22 cellular contexts compared by ENCODE assay signal in the genomic region with DNA sequence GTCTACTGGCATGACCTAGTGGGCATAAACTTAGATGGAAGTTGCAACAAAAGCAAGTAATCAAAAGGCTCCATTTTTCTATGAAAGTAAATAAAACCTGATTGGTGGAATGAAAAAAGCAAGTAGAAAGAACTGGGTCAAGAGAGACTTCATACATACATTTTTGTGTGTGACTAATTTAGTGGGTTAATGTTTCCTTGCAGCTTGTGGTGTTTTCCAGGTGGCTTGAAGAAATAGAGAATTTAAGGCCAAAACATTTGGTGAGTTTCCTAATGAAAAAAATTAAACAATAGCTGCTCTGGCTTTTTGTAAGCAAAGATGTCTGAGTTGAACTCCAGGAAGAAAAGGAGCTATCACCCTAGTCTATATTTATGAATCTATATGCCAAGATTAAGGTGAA.
DNase-seq lines count a peak whose midpoint lies in the region; ATAC-seq, FAIRE-seq and TF ChIP-seq lines count a peak whose summit lies in the region.
"Had no signal": no experiment of that assay in that cellular context is flagged by ENCODE, and none has a peak within 500 bp of the region (broad histone marks: within the 10 kb centered on the region; RNA-seq: fewer than 3 reads in every experiment).

No MANE protein-coding gene starts in this region.

- H3K9me2 ChIP-seq in GM23338 (ENCODE audit: insufficient read depth), result peaks cover 13% of the 10 kb centered on the region; the same call in 1 of the 2 replicates

- no peak for FAIRE-seq in D721Med (lab: Jason Lieb, UNC)
- FAIRE-seq: A549, G401.6, GM19239 had no signal

- H3K4me1 ChIP-seq in GM23338 (ENCODE audit: insufficient read depth), result peaks cover 22% of the 10 kb centered on the region

- peaks cover 19% of the 10 kb centered on the region for H3K4me1 Mint-ChIP-seq in GM23338
- H3K4me1 Mint-ChIP-seq: B cell had no signal

- in situ Hi-C loops in astrocyte of the cerebellum (cut with HindIII; ENCODE audit: low sequenced_read_pairs), result loop anchor here (10.0 kb wide), 1 partner anchor 157 kb away; no protein-coding TSS in a partner anchor

- H3K4me3 Mint-ChIP-seq in GM23338, result no peak overlapping the region
- H3K4me3 Mint-ChIP-seq: B cell; CD4-positive, alpha-beta T cell; CD8-positive, alpha-beta T cell had no signal

- TF ChIP-seq CTCF in GM23338 (conservative IDR thresholded peaks at IDR 0.05; ENCODE audit: low read depth in 2 of 2) (no peak), astrocyte of the cerebellum (IDR thresholded peaks at IDR 0.05; ENCODE audit: low read depth, low read length, missing control alignments) (no peak), coronary artery (IDR thresholded peaks at IDR 0.05) (no peak), D721Med (IDR thresholded peaks at IDR 0.05; ENCODE audit: insufficient read depth, missing control alignments) (no peak)

- DNase-seq in GM23338 (ENCODE audit: low spot score) (no peak), amniotic epithelial cell (ENCODE audit: low read depth) (peak; percentile 44), astrocyte of the cerebellum (ENCODE audit: low read depth) (peak; percentile 19), kidney tubule cell (ENCODE audit: low spot score) (peak; percentile 6), coronary artery (ENCODE audit: low spot score) (no peak), OCI-M1 (lab: John Stamatoyannopoulos, UW) (no peak), D721Med (ENCODE audit: insufficient read length, low spot score) (no peak), D341Med (ENCODE audit: low spot score) (no peak)
- DNase-seq: AML-193; Caco-2; Calu3; CD4-positive, alpha-beta T cell; CD8-positive, alpha-beta T cell; DMS79 treated with DMSO at 0.1 percent for 48 hours; GF-D8 had no signal

- H3K27me3 Mint-ChIP-seq in GM23338 (ENCODE audit: insufficient read depth, low read depth, poor library complexity), result no peaks in the 10 kb centered on the region
- H3K27me3 Mint-ChIP-seq: B cell; CD4-positive, alpha-beta T cell had no signal

- H3K36me3 Mint-ChIP-seq in GM23338 (ENCODE audit: low read depth), result peaks cover 4% of the 10 kb centered on the region
- H3K36me3 Mint-ChIP-seq: CD8-positive, alpha-beta T cell had no signal

- H2AFZ ChIP-seq in GM23338, result no peak overlapping the region

- H3K27ac ChIP-seq in GM23338 (ENCODE audit: low read depth) (no peak overlapping the region), coronary artery (no peak overlapping the region)
- H3K27ac ChIP-seq: 22Rv1; A549; BLaER1 treated with 17β-estradiol and CSF1 and Interleukin-3, amounts not matched to agents 10 nM and 100 nM; C4-2B had no signal

- no peak for ATAC-seq in GM23338
- ATAC-seq: A549; CD8-positive, alpha-beta T cell had no signal

- no peaks in the 10 kb centered on the region for H4K20me1 ChIP-seq in GM23338 (replicated peaks; ENCODE audit: insufficient read depth)
- H4K20me1 ChIP-seq: BLaER1 treated with 17β-estradiol and CSF1 and Interleukin-3, amounts not matched to agents 10 nM and 100 nM had no signal

- H3K4me2 ChIP-seq in GM23338, result peak overlapping the region; percentile 64
- H3K4me2 ChIP-seq: A549; BLaER1 treated with 17β-estradiol and CSF1 and Interleukin-3, amounts not matched to agents 10 nM and 100 nM had no signal

- H3K79me2 ChIP-seq in GM23338 (replicated peaks; ENCODE audit: insufficient read depth), result no peaks in the 10 kb centered on the region

- H3K27me3 ChIP-seq in GM23338 (ENCODE audit: insufficient read depth), result no peaks in the 10 kb centered on the region
- H3K27me3 ChIP-seq: BLaER1 treated with 17β-estradiol and CSF1 and Interleukin-3, amounts not matched to agents 10 nM and 100 nM had no signal

- H3F3A ChIP-seq in GM23338 (replicated peaks; ENCODE audit: low read depth), result no peaks in the 10 kb centered on the region

- no peaks in the 10 kb centered on the region for H3K36me3 ChIP-seq in GM23338 (ENCODE audit: insufficient read depth)
- H3K36me3 ChIP-seq: BLaER1 treated with 17β-estradiol and CSF1 and Interleukin-3, amounts not matched to agents 10 nM and 100 nM had no signal

- no peak overlapping the region for H3K27ac Mint-ChIP-seq in GM23338
- H3K27ac Mint-ChIP-seq: B cell; CD4-positive, alpha-beta T cell; CD8-positive, alpha-beta T cell had no signal

- H3K4me3 ChIP-seq in GM23338 (no peak overlapping the region), astrocyte of the cerebellum (ENCODE audit: low read depth, low read length) (no peak overlapping the region), coronary artery (no peak overlapping the region)
- H3K4me3 ChIP-seq: A549; BLaER1 treated with 17β-estradiol and CSF1 and Interleukin-3, amounts not matched to agents 10 nM and 100 nM had no signal

- H3K9me3 Mint-ChIP-seq in GM23338, result peaks cover 9% of the 10 kb centered on the region
- H3K9me3 Mint-ChIP-seq: CD8-positive, alpha-beta T cell had no signal

TF ChIP-seq in GM23338, 12 proteins besides CTCF, POLR2A, EP300 and RAD21 (continues in another document):
- TF ChIP-seq, protein P1, sequence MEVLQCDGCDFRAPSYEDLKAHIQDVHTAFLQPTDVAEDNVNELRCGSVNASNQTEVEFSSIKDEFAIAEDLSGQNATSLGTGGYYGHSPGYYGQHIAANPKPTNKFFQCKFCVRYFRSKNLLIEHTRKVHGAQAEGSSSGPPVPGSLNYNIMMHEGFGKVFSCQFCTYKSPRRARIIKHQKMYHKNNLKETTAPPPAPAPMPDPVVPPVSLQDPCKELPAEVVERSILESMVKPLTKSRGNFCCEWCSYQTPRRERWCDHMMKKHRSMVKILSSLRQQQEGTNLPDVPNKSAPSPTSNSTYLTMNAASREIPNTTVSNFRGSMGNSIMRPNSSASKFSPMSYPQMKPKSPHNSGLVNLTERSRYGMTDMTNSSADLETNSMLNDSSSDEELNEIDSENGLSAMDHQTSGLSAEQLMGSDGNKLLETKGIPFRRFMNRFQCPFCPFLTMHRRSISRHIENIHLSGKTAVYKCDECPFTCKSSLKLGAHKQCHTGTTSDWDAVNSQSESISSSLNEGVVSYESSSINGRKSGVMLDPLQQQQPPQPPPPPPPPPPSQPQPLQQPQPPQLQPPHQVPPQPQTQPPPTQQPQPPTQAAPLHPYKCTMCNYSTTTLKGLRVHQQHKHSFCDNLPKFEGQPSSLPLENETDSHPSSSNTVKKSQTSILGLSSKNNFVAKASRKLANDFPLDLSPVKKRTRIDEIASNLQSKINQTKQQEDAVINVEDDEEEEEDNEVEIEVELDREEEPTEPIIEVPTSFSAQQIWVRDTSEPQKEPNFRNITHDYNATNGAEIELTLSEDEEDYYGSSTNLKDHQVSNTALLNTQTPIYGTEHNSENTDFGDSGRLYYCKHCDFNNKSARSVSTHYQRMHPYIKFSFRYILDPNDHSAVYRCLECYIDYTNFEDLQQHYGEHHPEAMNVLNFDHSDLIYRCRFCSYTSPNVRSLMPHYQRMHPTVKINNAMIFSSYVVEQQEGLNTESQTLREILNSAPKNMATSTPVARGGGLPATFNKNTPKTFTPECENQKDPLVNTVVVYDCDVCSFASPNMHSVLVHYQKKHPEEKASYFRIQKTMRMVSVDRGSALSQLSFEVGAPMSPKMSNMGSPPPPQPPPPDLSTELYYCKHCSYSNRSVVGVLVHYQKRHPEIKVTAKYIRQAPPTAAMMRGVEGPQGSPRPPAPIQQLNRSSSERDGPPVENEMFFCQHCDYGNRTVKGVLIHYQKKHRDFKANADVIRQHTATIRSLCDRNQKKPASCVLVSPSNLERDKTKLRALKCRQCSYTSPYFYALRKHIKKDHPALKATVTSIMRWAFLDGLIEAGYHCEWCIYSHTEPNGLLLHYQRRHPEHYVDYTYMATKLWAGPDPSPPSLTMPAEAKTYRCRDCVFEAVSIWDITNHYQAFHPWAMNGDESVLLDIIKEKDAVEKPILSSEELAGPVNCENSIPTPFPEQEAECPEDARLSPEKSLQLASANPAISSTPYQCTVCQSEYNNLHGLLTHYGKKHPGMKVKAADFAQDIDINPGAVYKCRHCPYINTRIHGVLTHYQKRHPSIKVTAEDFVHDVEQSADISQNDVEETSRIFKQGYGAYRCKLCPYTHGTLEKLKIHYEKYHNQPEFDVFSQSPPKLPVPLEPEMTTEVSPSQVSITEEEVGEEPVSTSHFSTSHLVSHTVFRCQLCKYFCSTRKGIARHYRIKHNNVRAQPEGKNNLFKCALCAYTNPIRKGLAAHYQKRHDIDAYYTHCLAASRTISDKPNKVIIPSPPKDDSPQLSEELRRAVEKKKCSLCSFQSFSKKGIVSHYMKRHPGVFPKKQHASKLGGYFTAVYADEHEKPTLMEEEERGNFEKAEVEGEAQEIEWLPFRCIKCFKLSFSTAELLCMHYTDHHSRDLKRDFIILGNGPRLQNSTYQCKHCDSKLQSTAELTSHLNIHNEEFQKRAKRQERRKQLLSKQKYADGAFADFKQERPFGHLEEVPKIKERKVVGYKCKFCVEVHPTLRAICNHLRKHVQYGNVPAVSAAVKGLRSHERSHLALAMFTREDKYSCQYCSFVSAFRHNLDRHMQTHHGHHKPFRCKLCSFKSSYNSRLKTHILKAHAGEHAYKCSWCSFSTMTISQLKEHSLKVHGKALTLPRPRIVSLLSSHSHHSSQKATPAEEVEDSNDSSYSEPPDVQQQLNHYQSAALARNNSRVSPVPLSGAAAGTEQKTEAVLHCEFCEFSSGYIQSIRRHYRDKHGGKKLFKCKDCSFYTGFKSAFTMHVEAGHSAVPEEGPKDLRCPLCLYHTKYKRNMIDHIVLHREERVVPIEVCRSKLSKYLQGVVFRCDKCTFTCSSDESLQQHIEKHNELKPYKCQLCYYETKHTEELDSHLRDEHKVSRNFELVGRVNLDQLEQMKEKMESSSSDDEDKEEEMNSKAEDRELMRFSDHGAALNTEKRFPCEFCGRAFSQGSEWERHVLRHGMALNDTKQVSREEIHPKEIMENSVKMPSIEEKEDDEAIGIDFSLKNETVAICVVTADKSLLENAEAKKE (CRISPR knock-in tag; IDR thresholded peaks at IDR 0.05), result no peak
- no peak for TF ChIP-seq CREB1 (CRISPR knock-in tag; IDR thresholded peaks at IDR 0.05; ENCODE audit: low read depth)

Comparison
In these comparisons a context has a peak if more than half of its experiments do, and no peak if none do; other contexts are left out.
1. DNase-seq: peak in amniotic epithelial cell (single experiment), astrocyte of the cerebellum (single experiment) and kidney tubule cell (single experiment); none in GM23338 (single experiment), coronary artery (single experiment), OCI-M1 (single experiment), D721Med (single experiment) and D341Med (single experiment).